13 cellular contexts compared by ENCODE assay signal in genomic region chr2:127342101-127342500, GRCh38. TPM values are rescaled to one million over a fixed set of nuclear protein-coding genes. Genes with fewer than 3 reads are reported as not detected.
DNase-seq lines count a peak whose midpoint lies in the region; ATAC-seq, FAIRE-seq and TF ChIP-seq lines count a peak whose summit lies in the region.
"Had no signal": no experiment of that assay in that cellular context is flagged by ENCODE, and none has a peak within 500 bp of the region (broad histone marks: within the 10 kb centered on the region; RNA-seq: fewer than 3 reads in every experiment).

No MANE protein-coding gene starts in this region.

- no peak overlapping the region for H3K4me2 ChIP-seq in GM12878 (ENCODE audit: control insufficient read depth, insufficient read depth)
- H3K4me2 ChIP-seq: BLaER1 treated with 17β-estradiol and CSF1 and Interleukin-3, amounts not matched to agents 10 nM and 100 nM had no signal

- FAIRE-seq in GM12878 (lab: Jason Lieb, UNC) (peak; percentile 7), D721Med (lab: Jason Lieb, UNC) (no peak)
- FAIRE-seq: colon had no signal

- ATAC-seq in GM18505 (IDR thresholded peaks at IDR 0.05; ENCODE audit: unreplicated experiment) (peak; percentile 71), GM21619 (IDR thresholded peaks at IDR 0.05; ENCODE audit: unreplicated experiment) (peak; percentile 78), HG03457 (IDR thresholded peaks at IDR 0.05; ENCODE audit: unreplicated experiment) (peak; percentile 69), GM12878 (peak; percentile 87), T-cell (replicated peaks in 1 of 4) (no peak), HG03108 (IDR thresholded peaks at IDR 0.05; ENCODE audit: unreplicated experiment) (no peak)
- ATAC-seq: right cardiac atrium had no signal

- POLR2A ChIA-PET in GM12878 (lab: Charles Lee) (no interaction called here), T-cell (lab: Charles Lee) (no interaction called here)

- H3K27me3 Mint-ChIP-seq in T-cell, result no peaks in the 10 kb centered on the region
- H3K27me3 Mint-ChIP-seq: activated naive CD8-positive, alpha-beta T cell treated with anti-CD3 and anti-CD28 coated beads for 36 hours had no signal

- RAD21 ChIA-PET in GM12878 (lab: Charles Lee; ENCODE audit: unreplicated experiment), result interaction anchor here (1.1 to 1.6 kb wide), 2 partner anchors 75 to 137 kb away, joined by 5 read pairs; no protein-coding TSS in a partner anchor

- peaks cover 6% of the 10 kb centered on the region for H3K4me1 ChIP-seq in GM12878 (ENCODE audit: control insufficient read depth, insufficient read depth, low read length)

- peaks cover 35% of the 10 kb centered on the region for H3K36me3 Mint-ChIP-seq in T-cell

- no peak overlapping the region for H3K4me3 Mint-ChIP-seq in T-cell
- H3K4me3 Mint-ChIP-seq: activated naive CD8-positive, alpha-beta T cell treated with anti-CD3 and anti-CD28 coated beads for 36 hours had no signal

- no peak overlapping the region for H3K4me3 ChIP-seq in GM12878
- H3K4me3 ChIP-seq: BLaER1 treated with 17β-estradiol and CSF1 and Interleukin-3, amounts not matched to agents 10 nM and 100 nM had no signal

- H3K27ac ChIP-seq in GM12878 (ENCODE audit: control insufficient read depth, insufficient read depth), result no peak overlapping the region
- H3K27ac ChIP-seq: BLaER1 treated with 17β-estradiol and CSF1 and Interleukin-3, amounts not matched to agents 10 nM and 100 nM had no signal

- H3K4me1 Mint-ChIP-seq in T-cell, result peaks cover 25 to 32% (median 27%) of the 10 kb centered on the region in 3 donors

- CTCF ChIA-PET in GM12878 (lab: Yijun Ruan, JAX), result interaction anchor here (0.7 to 1.7 kb wide), 3 partner anchors 20 to 137 kb away, joined by 4 to 6 read pairs (median 4); no protein-coding TSS in a partner anchor
- CTCF ChIA-PET in T-cell (lab: Charles Lee), result interaction anchor here (0.5 to 0.6 kb wide), 2 partner anchors 255 to 517 kb away, joined by 3 to 8 read pairs; no protein-coding TSS in a partner anchor

- no peak for DNase-seq in GM12878 (ENCODE audit: low read depth, low spot score)
- no peak for DNase-seq in T-cell
- no peak for DNase-seq in D721Med (ENCODE audit: insufficient read length, low spot score)
- DNase-seq in NCI-H1436 (lab: John Stamatoyannopoulos, UW), result no peak
- DNase-seq: activated naive CD8-positive, alpha-beta T cell treated with anti-CD3 and anti-CD28 coated beads for 36 hours; right cardiac atrium; T1000 had no signal

- no peaks in the 10 kb centered on the region for H3K27me3 ChIP-seq in GM12878 (replicated peaks in 1 of 2; ENCODE audit: control insufficient read depth in 2 of 2, insufficient read depth in 2 of 2, low read length in 1 of 2)
- H3K27me3 ChIP-seq: BLaER1 treated with 17β-estradiol and CSF1 and Interleukin-3, amounts not matched to agents 10 nM and 100 nM had no signal

- SMC1A ChIA-PET in GM12878 (lab: Charles Lee; ENCODE audit: uncharacterized antibody, unreplicated experiment), result interaction anchor here (0.6 to 1.3 kb wide), 4 partner anchors 13 to 72 kb away, joined by 3 read pairs; no protein-coding TSS in a partner anchor

- no peak overlapping the region for H3K9ac ChIP-seq in GM12878 (ENCODE audit: control insufficient read depth, insufficient read depth, low read length)
- H3K9ac ChIP-seq: BLaER1 treated with 17β-estradiol and CSF1 and Interleukin-3, amounts not matched to agents 10 nM and 100 nM had no signal

- no peak for TF ChIP-seq RAD21 in GM12878 (IDR thresholded peaks at IDR 0.05; ENCODE audit: insufficient read depth, low read depth, low read length)

- peaks cover 0 to 4% (median 3%) of the 10 kb centered on the region in 3 donors for H3K9me3 Mint-ChIP-seq in T-cell
- H3K9me3 Mint-ChIP-seq: activated naive CD8-positive, alpha-beta T cell treated with anti-CD3 and anti-CD28 coated beads for 36 hours had no signal

- H2AFZ ChIP-seq in GM12878 (ENCODE audit: control insufficient read depth, low read depth, low read length), result no peak overlapping the region

- in situ Hi-C loops in GM12878 (cut with MboI), result no loop called here

- TF ChIP-seq EP300 in GM12878 (IDR thresholded peaks at IDR 0.05; ENCODE audit: borderline replicate concordance in 1 of 2, control insufficient read depth in 1 of 2, low read depth in 2 of 2, low read length in 2 of 2), result no peak

- no peak for TF ChIP-seq POLR2A in GM18505 (IDR thresholded peaks at IDR 0.05; ENCODE audit: borderline replicate concordance, extremely low read depth, insufficient read depth, insufficient read length)
- TF ChIP-seq POLR2A in GM12878 (IDR thresholded peaks at IDR 0.05; ENCODE audit: low read depth, low read length), result no peak

- H3K9me3 ChIP-seq in GM12878 (replicated peaks; ENCODE audit: control insufficient read depth, insufficient read depth, low read length), result no peaks in the 10 kb centered on the region

- no peak for TF ChIP-seq CTCF in GM12878 (IDR thresholded peaks at IDR 0.05 in 2 of 3, conservative IDR thresholded peaks at IDR 0.05 in 1 of 3; ENCODE audit: control insufficient read depth in 2 of 3, extremely low read depth in 1 of 3, insufficient read depth in 1 of 3, low read depth in 3 of 3, low read length in 3 of 3)
- no peak for TF ChIP-seq CTCF in D721Med (IDR thresholded peaks at IDR 0.05; ENCODE audit: insufficient read depth, missing control alignments)

- H4K20me1 ChIP-seq in GM12878 (ENCODE audit: control insufficient read depth, insufficient read depth), result no peaks in the 10 kb centered on the region

- H3K27ac Mint-ChIP-seq in T-cell, result no peak overlapping the region
- H3K27ac Mint-ChIP-seq: activated naive CD8-positive, alpha-beta T cell treated with anti-CD3 and anti-CD28 coated beads for 36 hours had no signal

- WGBS in GM12878 (ENCODE audit: insufficient coverage, insufficient replicate concordance, low lambda C conversion rate, missing lambda C conversion rate), result 93% methylated on average over 1 of the region's 1 CpG

- BruUV-seq in GM12878 (replicated peaks; lab: Mats Ljungman, UMichigan), result no TSS peak

- peaks cover 0 to 2% of the 10 kb centered on the region in 2 experiments; a peak in 2 of 4 replicates for H3K36me3 ChIP-seq in GM12878 (ENCODE audit: control insufficient read depth in 2 of 2, insufficient read depth in 2 of 2, low read length in 1 of 2)

- peaks cover 22% of the 10 kb centered on the region for H3K79me2 ChIP-seq in GM12878 (ENCODE audit: control insufficient read depth, insufficient read depth, low read length)

- intact Hi-C loops in GM12878 (cut with micrococcal nuclease; ENCODE audit: unreplicated experiment), result no loop called here

TF ChIP-seq in GM12878, 131 proteins besides CTCF, POLR2A, EP300 and RAD21 (continues in another document):
- TF ChIP-seq WRNIP1 (IDR thresholded peaks at IDR 0.05; ENCODE audit: borderline replicate concordance, low read depth, low read length) (no peak), ATF3 (IDR thresholded peaks at IDR 0.05; ENCODE audit: borderline replicate concordance, extremely low read depth, low read depth, low read length) (no peak), USF1 (IDR thresholded peaks at IDR 0.05; ENCODE audit: borderline replicate concordance, extremely low read length, insufficient read depth, low read depth, low read length) (peak; percentile 18)

RNA-seq across cellular contexts. Expression of gene MAP3K2, which starts 45.7 kb away (rescaled TPM):
- total RNA-seq in GM12878 (2013; cell fraction: nucleolus; rRNA removed), result 54.9 and 64.4 TPM in 2 replicates
- total RNA-seq in GM12878 (2014; rRNA removed) (24.1 and 25.1 TPM in 2 replicates), GM12878 (2014; rRNA removed; fragmentation: Illumina TruSeq; extraction: Trizol) (15.7 and 17.7 TPM in 2 replicates), GM12878 (2021) (35.9 and 39.6 TPM in 2 replicates), T-cell (10 to 100 TPM; 81.6 to 89.1 (median 83.2) TPM)
- polyA plus RNA-seq in GM12878 (2011; ENCODE audit: low read depth), result 3.7 TPM
- polyA plus RNA-seq in GM12878 (2011; rRNA removed) (18.1 and 22.4 TPM in 2 replicates), GM12878 (2014; fragmentation: Illumina TruSeq; extraction: Trizol) (14.5 and 16.5 TPM in 2 replicates), GM12878 (2014; fragmentation: Nextera tagmentation; extraction: Ambion mirVana) (1 to 10 TPM; 2.7 to 6.4 TPM), GM12878 (2014; rRNA removed) (10.9 and 12.8 TPM in 2 replicates), GM12878 (2016; fragmentation: Nextera tagmentation; extraction: Ambion mirVana) (10 to 100 TPM in 1 of 2 experiments, 1 to 10 TPM in 1; 4.9 to 26.3 TPM)
- polyA plus RNA-seq in GM12878 (2011; cell fraction: cytosol; rRNA removed), result 8.6 and 12.7 TPM in 2 replicates
- polyA plus RNA-seq in GM12878 (2011; cell fraction: nucleus; rRNA removed), result 19.5 and 21.1 TPM in 2 replicates
- polyA plus RNA-seq in GM12878 (2012), result 9.1 and 9.4 TPM in 2 replicates
- 32.1 and 45.6 TPM in 2 replicates for polyA minus RNA-seq in GM12878 (2011; rRNA and poly(A)+ RNA removed)
- 20.6 and 29.6 TPM in 2 replicates for polyA minus RNA-seq in GM12878 (2011; cell fraction: cytosol; rRNA and poly(A)+ RNA removed)
- polyA minus RNA-seq in GM12878 (2011; cell fraction: nucleus; rRNA and poly(A)+ RNA removed), result 15.7 and 26.8 TPM in 2 replicates

RNA-seq across cellular contexts. Expression of gene ERCC3, which starts 48.2 kb away (rescaled TPM):
- total RNA-seq in GM12878 (2013; cell fraction: nucleolus; rRNA removed), result 157 and 163 TPM in 2 replicates
- total RNA-seq in GM12878 (2014; rRNA removed), result 27.4 and 28.6 TPM in 2 replicates
- 41.2 and 41.9 TPM in 2 replicates for total RNA-seq in GM12878 (2014; rRNA removed; fragmentation: Illumina TruSeq; extraction: Trizol)
- 40.4 TPM in 2 replicates for total RNA-seq in GM12878 (2021)
- polyA plus RNA-seq in GM12878 (2011; ENCODE audit: low read depth), result 33.1 TPM
- 60.8 and 64.8 TPM in 2 replicates for polyA plus RNA-seq in GM12878 (2011; rRNA removed)
- 57.4 and 65.1 TPM in 2 replicates for polyA plus RNA-seq in GM12878 (2011; cell fraction: cytosol; rRNA removed)
- polyA plus RNA-seq in GM12878 (2011; cell fraction: nucleus; rRNA removed), result 242 and 260 TPM in 2 replicates
- 32.9 and 34.5 TPM in 2 replicates for polyA plus RNA-seq in GM12878 (2012)
- 53.9 and 61.6 TPM in 2 replicates for polyA plus RNA-seq in GM12878 (2014; fragmentation: Illumina TruSeq; extraction: Trizol)
- polyA plus RNA-seq in GM12878 (2014; fragmentation: Nextera tagmentation; extraction: Ambion mirVana), result 10 to 100 TPM; 17.1 to 23.9 TPM
- 43.5 and 43.6 TPM in 2 replicates for polyA plus RNA-seq in GM12878 (2014; rRNA removed)
- 10 to 100 TPM; 52.5 to 54.8 TPM for polyA plus RNA-seq in GM12878 (2016; fragmentation: Nextera tagmentation; extraction: Ambion mirVana)
- polyA minus RNA-seq in GM12878 (2011; rRNA and poly(A)+ RNA removed), result 73.1 and 82.0 TPM in 2 replicates
- polyA minus RNA-seq in GM12878 (2011; cell fraction: cytosol; rRNA and poly(A)+ RNA removed), result 14.6 and 18.3 TPM in 2 replicates
- polyA minus RNA-seq in GM12878 (2011; cell fraction: nucleus; rRNA and poly(A)+ RNA removed), result 82.5 and 106 TPM in 2 replicates
- total RNA-seq in T-cell, result 10 to 100 TPM; 41.5 to 62.1 (median 52.3) TPM

Comparison
In these comparisons a context has a peak if more than half of its experiments do, and no peak if none do; other contexts are left out.
1. ATAC-seq: peak in GM18505 (single experiment), GM21619 (single experiment), HG03457 (single experiment) and GM12878 (single experiment); none in T-cell (0 of 4) and HG03108 (single experiment).